Comparison of ENCODE assay signal across 8 cellular contexts in genomic region chr6:149749594-149750135, GRCh38. TPM values are rescaled to one million over a fixed set of nuclear protein-coding genes. Genes with fewer than 3 reads are reported as not detected.
DNase-seq lines count a peak whose midpoint lies in the region; ATAC-seq and TF ChIP-seq lines count a peak whose summit lies in the region.

Gene PCMT1, plus strand, starts transcription at chr6:149749741. Its CDS starts 161 bp downstream, at chr6:149749902.

- peak within 1 kb of the TSS; percentile 69 to 97 (median 80) for H3K4me3 ChIP-seq in liver (ENCODE audit: low read depth in 1 of 3, low read length in 3 of 3)

- no peak for TF ChIP-seq RAD21 in liver (IDR thresholded peaks at IDR 0.05)

- H3K9ac ChIP-seq in liver (ENCODE audit: low read depth in 1 of 2, low read length in 2 of 2) = peak within 1 kb of the TSS; percentile 73 to 75

- H3K9me3 ChIP-seq in liver (ENCODE audit: control insufficient read depth in 4 of 4, low read length in 3 of 4) = no peaks in the 10 kb centered on the region

- DNase-seq in NCI-H748 (lab: John Stamatoyannopoulos, UW; ENCODE audit: unreplicated experiment) = peak; percentile 94
- peak; percentile 78 to 82 for DNase-seq in activated CD4-positive, alpha-beta T cell treated with anti-CD3 and anti-CD28 coated beads, Interleukin-2, amount 50 U/mL, for 4 hours
- peak; percentile 92 for DNase-seq in dermis blood vessel endothelial cell
- peak; percentile 89 for DNase-seq in stimulated activated CD4-positive, alpha-beta T cell treated with anti-CD3 and anti-CD28 coated beads, Interleukin-4, amount 100 ng/mL, for 24 hours

- H3K36me3 ChIP-seq in liver (ENCODE audit: control insufficient read depth in 4 of 4, insufficient read depth in 3 of 4, low read depth in 1 of 4, low read length in 3 of 4) = no peaks in the 10 kb centered on the region

- H3K4me1 ChIP-seq in liver (ENCODE audit: control insufficient read depth in 4 of 4, insufficient read depth in 4 of 4, low read length in 3 of 4) = peaks cover 10 to 37% (median 32%) of the 10 kb centered on the region in 4 donors

- TF ChIP-seq CTCF in C4-2B (conservative IDR thresholded peaks at IDR 0.05) (no peak), liver (IDR thresholded peaks at IDR 0.05; ENCODE audit: low read depth, low read length, missing input control) (no peak)

- ATAC-seq in GM19351 (IDR thresholded peaks at IDR 0.05; ENCODE audit: unreplicated experiment) (peak; percentile 82), HG03520 (IDR thresholded peaks at IDR 0.05; ENCODE audit: unreplicated experiment) (peak; percentile 81)

- WGBS in liver = under 1% methylated on average over 60 of the region's 60 CpGs

- no peaks in the 10 kb centered on the region for H3K27me3 ChIP-seq in liver (ENCODE audit: control insufficient read depth in 4 of 4, insufficient read depth in 4 of 4, low read length in 3 of 4)

- H3K27ac ChIP-seq in C4-2B (peak within 1 kb of the TSS; percentile 93), liver (ENCODE audit: low read depth in 1 of 2, low read length in 2 of 2) (peak within 1 kb of the TSS; percentile 93 to 94)

TF ChIP-seq in liver, 16 proteins besides CTCF, POLR2A, EP300 and RAD21:
- no peak for TF ChIP-seq ZBTB33 (IDR thresholded peaks at IDR 0.05)
- no peak for TF ChIP-seq SP1 (IDR thresholded peaks at IDR 0.05)
- TF ChIP-seq REST (IDR thresholded peaks at IDR 0.05) = no peak
- no peak for TF ChIP-seq ATF3 (IDR thresholded peaks at IDR 0.05)
- no peak for TF ChIP-seq HNF4G (IDR thresholded peaks at IDR 0.05)
- no peak for TF ChIP-seq MAX (IDR thresholded peaks at IDR 0.05)
- TF ChIP-seq TAF1 (conservative IDR thresholded peaks at IDR 0.05) = no peak
- TF ChIP-seq FOXA2 (IDR thresholded peaks at IDR 0.05) = no peak

RNA-seq across cellular contexts. Expression of gene PCMT1, which starts in this region (rescaled TPM):
- total RNA-seq in dermis blood vessel endothelial cell (132 and 137 TPM in 2 replicates), liver (10 to 100 TPM; 72.7 to 77.2 TPM)
- polyA plus RNA-seq in liver = 10 to 100 TPM; 56.8 to 78.8 TPM

Comparison
In these comparisons a context has a peak if more than half of its experiments do, and no peak if none do; other contexts are left out.
1. Peak in every context shown above with its lines: DNase-seq, ATAC-seq, H3K4me3 ChIP-seq and H3K27ac ChIP-seq.